ENCODE assay signal across 9 cellular contexts in genomic region chr5:154444559-154445421, GRCh38. TPM values are rescaled to one million over a fixed set of nuclear protein-coding genes. Genes with fewer than 3 reads are reported as not detected.
DNase-seq lines count a peak whose midpoint lies in the region; ATAC-seq, FAIRE-seq and TF ChIP-seq lines count a peak whose summit lies in the region.
"Had no signal": no experiment of that assay in that cellular context is flagged by ENCODE, and none has a peak within 500 bp of the region (broad histone marks: within the 10 kb centered on the region; RNA-seq: fewer than 3 reads in every experiment).

No MANE protein-coding gene starts in this region.

- BruUV-seq in Calu3 (replicated peaks; lab: Mats Ljungman, UMichigan) (no TSS peak), HepG2 (replicated peaks; lab: Mats Ljungman, UMichigan) (TSS peak; percentile 47)

- H3K4me3 ChIP-seq in H7 (ENCODE audit: insufficient read depth, low read depth, low read length), result peak overlapping the region; percentile 75
- peak overlapping the region; percentile 81 to 97 (median 94) for H3K4me3 ChIP-seq in HepG2 (replicated peaks in 1 of 3; ENCODE audit: insufficient read depth in 1 of 3, low read depth in 2 of 3, low read length in 3 of 3)
- peak overlapping the region; percentile 71 to 100 (median 89) for H3K4me3 ChIP-seq in subcutaneous abdominal adipose tissue (ENCODE audit: low read depth in 1 of 5, low read length in 5 of 5)

- H3K36me3 ChIP-seq in H7 (replicated peaks; ENCODE audit: control insufficient read depth, insufficient read depth, low read length) (peaks cover 1% of the 10 kb centered on the region; the same call in 1 of the 2 replicates), HepG2 (replicated peaks in 1 of 2; ENCODE audit: control insufficient read depth in 1 of 2, insufficient read depth in 2 of 2, low read length in 2 of 2) (peaks cover 0 to 17% of the 10 kb centered on the region in 2 experiments; a peak in 4 of 5 replicates), subcutaneous abdominal adipose tissue (ENCODE audit: control insufficient read depth in 5 of 5, insufficient read depth in 5 of 5, low read length in 5 of 5) (peaks cover 3 to 26% (median 12%) of the 10 kb centered on the region in 5 donors)

- peak overlapping the region; percentile 91 for H3K4me3 Mint-ChIP-seq in Calu3 (ENCODE audit: low read depth, unreplicated experiment)

- H4K20me1 ChIP-seq in HepG2 (ENCODE audit: insufficient read depth, low read length), result peaks cover 11% of the 10 kb centered on the region

- H3K27me3 Mint-ChIP-seq in Calu3 (ENCODE audit: unreplicated experiment), result no peaks in the 10 kb centered on the region

- ATAC-seq in HepG2 (peak; percentile 64), HG02852 (IDR thresholded peaks at IDR 0.05; ENCODE audit: unreplicated experiment) (no peak), HG03565 (IDR thresholded peaks at IDR 0.05; ENCODE audit: unreplicated experiment) (no peak)

- CTCF ChIA-PET in Calu3 (lab: Charles Lee), result interaction anchor here (0.6 to 0.7 kb wide), 2 partner anchors 268 to 395 kb away, joined by 3 to 4 read pairs; no protein-coding TSS in a partner anchor
- CTCF ChIA-PET in HepG2 (lab: Yijun Ruan, JAX; ENCODE audit: low intra/inter-chr PET ratio, low total read pairs), result no interaction called here

- DNase-seq in Calu3 (peak; percentile 28), H7 (peak; percentile 73), SK-N-DZ (ENCODE audit: low spot score) (peak; percentile 18), HepG2 (ENCODE audit: low spot score) (no peak)
- DNase-seq in central memory CD4-positive, alpha-beta T cell, result peak; percentile 2

- H3K27ac Mint-ChIP-seq in Calu3 (ENCODE audit: unreplicated experiment), result peak overlapping the region; percentile 27

- TF ChIP-seq EP300 in HepG2 (IDR thresholded peaks at IDR 0.05; ENCODE audit: low read depth in 2 of 2, low read length in 2 of 2) (no peak), HepG2 (CRISPR knock-in tag; IDR thresholded peaks at IDR 0.05; ENCODE audit: borderline replicate concordance) (no peak)

- no peak for TF ChIP-seq CTCF in Calu3 (IDR thresholded peaks at IDR 0.05; ENCODE audit: unreplicated experiment)
- TF ChIP-seq CTCF in HepG2 (CRISPR knock-in tag; IDR thresholded peaks at IDR 0.05), result no peak

- peak overlapping the region; percentile 78 for H3K9ac ChIP-seq in HepG2 (ENCODE audit: insufficient read depth, low read depth, low read length)
- peak overlapping the region; percentile 71 to 94 (median 86) for H3K9ac ChIP-seq in subcutaneous abdominal adipose tissue (ENCODE audit: low read length in 5 of 5)

- FAIRE-seq in HepG2 (lab: Jason Lieb, UNC), result no peak
- FAIRE-seq: TTC549 had no signal

- H3K4me1 ChIP-seq in HepG2 (ENCODE audit: insufficient read depth, low read length), result peaks cover 34% of the 10 kb centered on the region
- H3K4me1 ChIP-seq in subcutaneous abdominal adipose tissue (ENCODE audit: control insufficient read depth in 5 of 5, insufficient read depth in 5 of 5, low read length in 5 of 5), result peaks cover 0 to 36% (median 36%) of the 10 kb centered on the region in 5 donors

- peaks cover 26% of the 10 kb centered on the region for H3K36me3 Mint-ChIP-seq in Calu3 (ENCODE audit: insufficient read depth, unreplicated experiment)

- TF ChIP-seq RAD21 in HepG2 (CRISPR knock-in tag; IDR thresholded peaks at IDR 0.05), result no peak

- peaks cover 23% of the 10 kb centered on the region for H3K79me2 ChIP-seq in HepG2 (ENCODE audit: insufficient read depth, low read length)

- H3K27me3 ChIP-seq in H7 (ENCODE audit: control insufficient read depth, insufficient read depth, low read length) (peaks cover 2% of the 10 kb centered on the region; the same call in 1 of the 2 replicates), HepG2 (ENCODE audit: control insufficient read depth in 1 of 2, insufficient read depth in 2 of 2, low read length in 2 of 2) (no peaks in the 10 kb centered on the region), subcutaneous abdominal adipose tissue (ENCODE audit: control insufficient read depth in 5 of 5, insufficient read depth in 4 of 5, low read length in 5 of 5) (no peaks in the 10 kb centered on the region)

- H3K9me3 ChIP-seq in HepG2 (ENCODE audit: low read length) (no peaks in the 10 kb centered on the region), subcutaneous abdominal adipose tissue (ENCODE audit: control insufficient read depth in 5 of 5, low read length in 5 of 5) (no peaks in the 10 kb centered on the region)

- 5% methylated on average over 25 of the region's 30 CpGs for WGBS in HepG2 (ENCODE audit: low lambda C conversion rate)

- H3K27ac ChIP-seq in HepG2 (ENCODE audit: extremely low read length, insufficient read depth, low read length) (peak overlapping the region; percentile 60), subcutaneous abdominal adipose tissue (ENCODE audit: low read depth, low read length) (peak overlapping the region; percentile 71)

- no peaks in the 10 kb centered on the region for H3K9me3 Mint-ChIP-seq in Calu3 (ENCODE audit: low read depth, unreplicated experiment)

- H3K4me1 Mint-ChIP-seq in Calu3 (ENCODE audit: low read depth, unreplicated experiment), result peaks cover 6% of the 10 kb centered on the region

- no peak overlapping the region for H2AFZ ChIP-seq in HepG2 (ENCODE audit: low read length)

- in situ Hi-C loops in HepG2 (cut with HindIII; ENCODE audit: extremely low pct_ligation_motif_present, low pct_unique_long_range_greater_than_20kb), result no loop called here

- intact Hi-C loops in Calu3 (cut with micrococcal nuclease; ENCODE audit: unreplicated experiment), result no loop called here
- intact Hi-C loops in HepG2 (cut with micrococcal nuclease; ENCODE audit: unreplicated experiment), result loop anchor here (1.0 to 2.0 kb wide), 2 partner anchors 21 to 22 kb away; no protein-coding TSS in a partner anchor

- H3K4me2 ChIP-seq in HepG2 (ENCODE audit: low read depth, low read length), result peak overlapping the region; percentile 97

- POLR2A ChIA-PET in HepG2 (lab: Yijun Ruan, JAX), result no interaction called here

- TF ChIP-seq POLR2A in HepG2 (IDR thresholded peaks at IDR 0.05; ENCODE audit: insufficient read depth in 1 of 2, low read depth in 2 of 2, low read length in 2 of 2), result no peak

RNA-seq across cellular contexts. Expression of gene SAP30L, which starts 1.0 kb away (rescaled TPM):
- total RNA-seq in Calu3 (2022) (28.7 and 38.6 TPM in 2 replicates), HepG2 (2016; rRNA removed; fragmentation: Illumina TruSeq; extraction: Trizol) (35.1 and 37.2 TPM in 2 replicates)
- total RNA-seq in H7 (2014; rRNA removed; shearing (Covaris generic)), result 14.3 and 22.3 TPM in 2 replicates
- 17.7 and 24.8 TPM in 2 replicates for polyA plus RNA-seq in SK-N-DZ (2014; cell fraction: cytosol; rRNA removed)
- 25.7 and 50.3 TPM in 2 replicates for polyA plus RNA-seq in SK-N-DZ (2014; cell fraction: nucleus; rRNA removed)
- total RNA-seq in HepG2 (2016; cell fraction: cytosol; rRNA removed; fragmentation: Illumina TruSeq; extraction: Trizol; ENCODE audit: low read depth), result 43.5 and 52.9 TPM in 2 replicates
- 29.8 and 32.1 TPM in 2 replicates for total RNA-seq in HepG2 (2016; cell fraction: insoluble cytoplasmic fraction; rRNA removed; fragmentation: Illumina TruSeq; extraction: Trizol)
- 68.1 and 69.8 TPM in 2 replicates for total RNA-seq in HepG2 (2016; cell fraction: membrane; rRNA removed; fragmentation: Illumina TruSeq; extraction: Trizol)
- total RNA-seq in HepG2 (2016; cell fraction: nucleus; rRNA removed; fragmentation: Illumina TruSeq; extraction: Trizol), result 18.6 and 21.2 TPM in 2 replicates
- polyA plus RNA-seq in HepG2 (2011; rRNA removed), result 22.7 and 27.9 TPM in 2 replicates
- polyA plus RNA-seq in HepG2 (2011; cell fraction: cytosol; rRNA removed), result 13.3 and 17.8 TPM in 2 replicates
- 11.4 and 19.9 TPM in 2 replicates for polyA plus RNA-seq in HepG2 (2011; cell fraction: nucleus; rRNA removed)
- 25.2 and 38.3 TPM in 2 replicates for polyA plus RNA-seq in HepG2 (2012)
- 53.9 and 56.6 TPM in 2 replicates for polyA plus RNA-seq in HepG2 (2016; cell fraction: cytosol; fragmentation: Illumina TruSeq; extraction: Trizol; ENCODE audit: low read depth)
- 37.5 and 38.4 TPM in 2 replicates for polyA plus RNA-seq in HepG2 (2016; cell fraction: insoluble cytoplasmic fraction; fragmentation: Illumina TruSeq; extraction: Trizol; ENCODE audit: low read depth)
- 62.1 and 69.0 TPM in 2 replicates for polyA plus RNA-seq in HepG2 (2016; cell fraction: membrane; fragmentation: Illumina TruSeq; extraction: Trizol; ENCODE audit: low read depth)
- polyA plus RNA-seq in HepG2 (2016; cell fraction: nucleus; fragmentation: Illumina TruSeq; extraction: Trizol; ENCODE audit: insufficient read depth, low read depth), result 35.7 and 47.1 TPM in 2 replicates
- 6.8 and 18.8 TPM in 2 replicates for polyA minus RNA-seq in HepG2 (2011; rRNA and poly(A)+ RNA removed; ENCODE audit: low replicate concordance)
- polyA minus RNA-seq in HepG2 (2011; cell fraction: cytosol; rRNA and poly(A)+ RNA removed), result 7.7 and 13.8 TPM in 2 replicates
- polyA minus RNA-seq in HepG2 (2011; cell fraction: nucleus; rRNA and poly(A)+ RNA removed), result 8.1 and 9.5 TPM in 2 replicates

RNA-seq across cellular contexts. Expression of gene HAND1, which starts 33.2 kb away (rescaled TPM):
- total RNA-seq in Calu3 (2022) (not detected in 2 replicates), HepG2 (2016; rRNA removed; fragmentation: Illumina TruSeq; extraction: Trizol) (not detected in 2 replicates)
- not detected in 2 replicates for total RNA-seq in H7 (2014; rRNA removed; shearing (Covaris generic))
- 173 and 186 TPM in 2 replicates for polyA plus RNA-seq in SK-N-DZ (2014; cell fraction: cytosol; rRNA removed)
- 153 and 181 TPM in 2 replicates for polyA plus RNA-seq in SK-N-DZ (2014; cell fraction: nucleus; rRNA removed)
- total RNA-seq in HepG2 (2016; cell fraction: cytosol; rRNA removed; fragmentation: Illumina TruSeq; extraction: Trizol; ENCODE audit: low read depth), result not detected in 2 replicates
- not detected in 2 replicates for total RNA-seq in HepG2 (2016; cell fraction: insoluble cytoplasmic fraction; rRNA removed; fragmentation: Illumina TruSeq; extraction: Trizol)
- total RNA-seq in HepG2 (2016; cell fraction: membrane; rRNA removed; fragmentation: Illumina TruSeq; extraction: Trizol), result not detected in 2 replicates
- not detected in 2 replicates for total RNA-seq in HepG2 (2016; cell fraction: nucleus; rRNA removed; fragmentation: Illumina TruSeq; extraction: Trizol)
- polyA plus RNA-seq in HepG2 (2011; rRNA removed), result not detected in 2 replicates
- not detected in 2 replicates for polyA plus RNA-seq in HepG2 (2011; cell fraction: cytosol; rRNA removed)
- not detected in 2 replicates for polyA plus RNA-seq in HepG2 (2011; cell fraction: nucleus; rRNA removed)
- polyA plus RNA-seq in HepG2 (2012), result not detected in 2 replicates
- polyA plus RNA-seq in HepG2 (2016; cell fraction: cytosol; fragmentation: Illumina TruSeq; extraction: Trizol; ENCODE audit: low read depth), result not detected in 2 replicates
- polyA plus RNA-seq in HepG2 (2016; cell fraction: insoluble cytoplasmic fraction; fragmentation: Illumina TruSeq; extraction: Trizol; ENCODE audit: low read depth), result not detected in 2 replicates
- polyA plus RNA-seq in HepG2 (2016; cell fraction: membrane; fragmentation: Illumina TruSeq; extraction: Trizol; ENCODE audit: low read depth), result not detected in 2 replicates
- polyA plus RNA-seq in HepG2 (2016; cell fraction: nucleus; fragmentation: Illumina TruSeq; extraction: Trizol; ENCODE audit: insufficient read depth, low read depth), result not detected in 2 replicates
- not detected in 2 replicates for polyA minus RNA-seq in HepG2 (2011; rRNA and poly(A)+ RNA removed; ENCODE audit: low replicate concordance)
- polyA minus RNA-seq in HepG2 (2011; cell fraction: cytosol; rRNA and poly(A)+ RNA removed), result not detected in 2 replicates
- polyA minus RNA-seq in HepG2 (2011; cell fraction: nucleus; rRNA and poly(A)+ RNA removed), result not detected in 2 replicates
